ENCODE assay signal across 18 cellular contexts in genomic region chr4:143256456-143256855, GRCh38.
DNase-seq lines count a peak whose midpoint lies in the region; ATAC-seq, FAIRE-seq and TF ChIP-seq lines count a peak whose summit lies in the region.
"Had no signal": no experiment of that assay in that cellular context is flagged by ENCODE, and none has a peak within 500 bp of the region (broad histone marks: within the 10 kb centered on the region; RNA-seq: fewer than 3 reads in every experiment).

No MANE protein-coding gene starts in this region.

- POLR2A ChIA-PET in Caco-2 (lab: Charles Lee): no interaction called here

- H3K36me3 ChIP-seq in OCI-LY3 (replicated peaks; ENCODE audit: low read depth, low read length) (no peaks in the 10 kb centered on the region), mammary epithelial cell (ENCODE audit: insufficient read depth, low read length) (no peaks in the 10 kb centered on the region), keratinocyte (ENCODE audit: control insufficient read depth in 2 of 2, extremely low read depth in 1 of 2, insufficient read depth in 2 of 2, low read length in 2 of 2) (no peaks in the 10 kb centered on the region), neuronal stem cell (replicated peaks in 1 of 2; ENCODE audit: control insufficient read depth in 2 of 2, insufficient read depth in 2 of 2, low read length in 2 of 2) (no peaks in the 10 kb centered on the region), Caco-2 (ENCODE audit: control insufficient read depth, insufficient read depth, low read length) (no peaks in the 10 kb centered on the region)
- H3K36me3 ChIP-seq: BLaER1 treated with 17β-estradiol and CSF1 and Interleukin-3, amounts not matched to agents 10 nM and 100 nM had no signal

- H3K23ac ChIP-seq in neuronal stem cell (ENCODE audit: low read depth, low read length, poor library complexity): no peak overlapping the region

- H3K4me1 ChIP-seq in OCI-LY3 (ENCODE audit: low read length): peaks cover 14% of the 10 kb centered on the region
- peaks cover 27% of the 10 kb centered on the region for H3K4me1 ChIP-seq in mammary epithelial cell (ENCODE audit: insufficient read depth, low read length)
- H3K4me1 ChIP-seq in keratinocyte (ENCODE audit: control insufficient read depth, extremely low read depth, insufficient read depth, low read length): peaks cover 26% of the 10 kb centered on the region
- no peaks in the 10 kb centered on the region for H3K4me1 ChIP-seq in neuronal stem cell (ENCODE audit: control insufficient read depth in 2 of 2, insufficient read depth in 1 of 2, low read depth in 1 of 2, low read length in 2 of 2)
- no peaks in the 10 kb centered on the region for H3K4me1 ChIP-seq in Caco-2
- H3K4me1 ChIP-seq: BLaER1 treated with 17β-estradiol and CSF1 and Interleukin-3, amounts not matched to agents 10 nM and 100 nM had no signal

- 0 out of 2 replicates have a peak overlapping the region, but pooled peaks have one; percentile 2 for H2AFZ ChIP-seq in OCI-LY3 (ENCODE audit: low read depth, low read length)
- H2AFZ ChIP-seq in mammary epithelial cell (ENCODE audit: low read depth, low read length): no peak overlapping the region
- no peak overlapping the region for H2AFZ ChIP-seq in keratinocyte (ENCODE audit: control insufficient read depth, low read length)
- H2AFZ ChIP-seq in neuronal stem cell (ENCODE audit: low read length): no peak overlapping the region

- no peak overlapping the region for H3K14ac ChIP-seq in neuronal stem cell (ENCODE audit: low read length)

- H3K18ac ChIP-seq in neuronal stem cell (ENCODE audit: low read length): no peak overlapping the region

- no peak overlapping the region for H2BK15ac ChIP-seq in neuronal stem cell (ENCODE audit: low read length)

- in situ Hi-C loops in mammary epithelial cell (cut with MboI; ENCODE audit: low sequenced_read_pairs in 2 of 2): no loop called here

- H3K79me2 ChIP-seq in OCI-LY3 (ENCODE audit: low read length) (no peaks in the 10 kb centered on the region), mammary epithelial cell (ENCODE audit: insufficient read depth, low read length) (no peaks in the 10 kb centered on the region), keratinocyte (ENCODE audit: control insufficient read depth, insufficient read depth, low read length) (no peaks in the 10 kb centered on the region)

- H3K27me3 Mint-ChIP-seq in Caco-2 (ENCODE audit: insufficient read depth, unreplicated experiment): no peaks in the 10 kb centered on the region
- H3K27me3 Mint-ChIP-seq: B cell had no signal

- H3K4me3 Mint-ChIP-seq in Caco-2 (ENCODE audit: unreplicated experiment): no peak overlapping the region
- H3K4me3 Mint-ChIP-seq: B cell; CD8-positive, alpha-beta T cell; H9 had no signal

- DNase-seq in mammary epithelial cell: peak; percentile 30
- no peak for DNase-seq in keratinocyte (ENCODE audit: low read depth, low spot score)
- DNase-seq in neuronal stem cell (ENCODE audit: low spot score): no peak
- no peak for DNase-seq in left lobe of liver (ENCODE audit: low spot score)
- DNase-seq in Caco-2: no peak
- no peak for DNase-seq in NCI-H1930 (lab: John Stamatoyannopoulos, UW)
- DNase-seq: CD8-positive, alpha-beta T cell; DMS 273 treated with DMSO at 0.1 percent for 48 hours; DMS53; H9 had no signal

- no peak overlapping the region for H2BK12ac ChIP-seq in neuronal stem cell (ENCODE audit: low read length)

- H4K20me1 ChIP-seq in OCI-LY3 (ENCODE audit: insufficient read depth, low read length) (no peaks in the 10 kb centered on the region), mammary epithelial cell (ENCODE audit: insufficient read depth, low read length) (no peaks in the 10 kb centered on the region), keratinocyte (ENCODE audit: control insufficient read depth, extremely low read depth, insufficient read depth, low read length) (no peaks in the 10 kb centered on the region)
- H4K20me1 ChIP-seq: BLaER1 treated with 17β-estradiol and CSF1 and Interleukin-3, amounts not matched to agents 10 nM and 100 nM had no signal

- no peak overlapping the region for H4K91ac ChIP-seq in neuronal stem cell (ENCODE audit: low read depth, low read length, poor library complexity)

- H3K9me3 Mint-ChIP-seq in Caco-2 (ENCODE audit: unreplicated experiment): no peaks in the 10 kb centered on the region
- H3K9me3 Mint-ChIP-seq: CD8-positive, alpha-beta T cell; H9 had no signal

- no peak overlapping the region for H3K9ac ChIP-seq in OCI-LY3 (ENCODE audit: low read length)
- H3K9ac ChIP-seq in mammary epithelial cell (ENCODE audit: insufficient read depth, low read length): no peak overlapping the region
- H3K9ac ChIP-seq in keratinocyte (ENCODE audit: control insufficient read depth, extremely low read depth, insufficient read depth, low read length): no peak overlapping the region
- no peak overlapping the region for H3K9ac ChIP-seq in neuronal stem cell (ENCODE audit: low read depth, low read length, poor library complexity)
- H3K9ac ChIP-seq: BLaER1 treated with 17β-estradiol and CSF1 and Interleukin-3, amounts not matched to agents 10 nM and 100 nM had no signal

- no peak overlapping the region for H2BK5ac ChIP-seq in neuronal stem cell (ENCODE audit: low read length)

- no peak overlapping the region for H2AK5ac ChIP-seq in neuronal stem cell (ENCODE audit: low read depth, low read length)

- intact Hi-C loops in mammary epithelial cell (cut with micrococcal nuclease): no loop called here
- intact Hi-C loops in Caco-2 (cut with micrococcal nuclease; ENCODE audit: unreplicated experiment): no loop called here

- BruUV-seq in mammary epithelial cell (replicated peaks; lab: Mats Ljungman, UMichigan) (no TSS peak), Caco-2 (replicated peaks; lab: Mats Ljungman, UMichigan) (no TSS peak)

- H3K27ac ChIP-seq in OCI-LY3 (ENCODE audit: low read length): peak overlapping the region; percentile 4; the same call in 1 of the 2 replicates
- H3K27ac ChIP-seq in mammary epithelial cell (ENCODE audit: insufficient read depth, low read depth, low read length): no peak overlapping the region
- H3K27ac ChIP-seq in keratinocyte (ENCODE audit: control insufficient read depth, insufficient read depth, low read length): no peak overlapping the region
- no peak overlapping the region for H3K27ac ChIP-seq in neuronal stem cell (replicated peaks; ENCODE audit: low read length)
- H3K27ac ChIP-seq: BLaER1 treated with 17β-estradiol and CSF1 and Interleukin-3, amounts not matched to agents 10 nM and 100 nM had no signal

- H3K27me3 ChIP-seq in OCI-LY3 (ENCODE audit: low read depth, low read length): no peaks in the 10 kb centered on the region
- H3K27me3 ChIP-seq in mammary epithelial cell (ENCODE audit: insufficient read depth, low read length): no peaks in the 10 kb centered on the region
- H3K27me3 ChIP-seq in keratinocyte (ENCODE audit: control insufficient read depth, extremely low read depth, insufficient read depth, low read length): no peaks in the 10 kb centered on the region
- peaks cover 0 to 3% (median 0%) of the 10 kb centered on the region in 3 experiments for H3K27me3 ChIP-seq in neuronal stem cell (ENCODE audit: control insufficient read depth in 3 of 3, insufficient read depth in 3 of 3, low read depth in 1 of 3, low read length in 3 of 3)
- no peaks in the 10 kb centered on the region for H3K27me3 ChIP-seq in Caco-2 (replicated peaks; ENCODE audit: control insufficient read depth, insufficient read depth, low read length)
- H3K27me3 ChIP-seq: BLaER1 treated with 17β-estradiol and CSF1 and Interleukin-3, amounts not matched to agents 10 nM and 100 nM had no signal

- H3K4me2 ChIP-seq in OCI-LY3 (ENCODE audit: low read length) (peak overlapping the region; percentile 66), mammary epithelial cell (ENCODE audit: insufficient read depth, low read depth, low read length) (no peak overlapping the region), keratinocyte (ENCODE audit: control insufficient read depth, extremely low read depth, insufficient read depth, low read depth, low read length) (peak overlapping the region; percentile 10), neuronal stem cell (ENCODE audit: insufficient read depth, low read length, poor library complexity, severe bottlenecking) (no peak overlapping the region)
- H3K4me2 ChIP-seq: BLaER1 treated with 17β-estradiol and CSF1 and Interleukin-3, amounts not matched to agents 10 nM and 100 nM had no signal

- no peak for FAIRE-seq in keratinocyte (lab: Jason Lieb, UNC)
- FAIRE-seq: G401.6, GM12891, GM19239, H1, HepG2 had no signal

- dilution Hi-C loops in mammary epithelial cell (cut with HindIII; ENCODE audit: low sequenced_read_pairs): no loop called here
- dilution Hi-C loops in keratinocyte (cut with MboI; ENCODE audit: extremely low pct_ligation_motif_present, low sequenced_read_pairs): no loop called here

- TF ChIP-seq CTCF in OCI-LY3 (IDR thresholded peaks at IDR 0.05; ENCODE audit: low read depth, low read length) (no peak), mammary epithelial cell (conservative IDR thresholded peaks at IDR 0.05 in 1 of 2, IDR thresholded peaks at IDR 0.05 in 1 of 2; ENCODE audit: extremely low read depth in 1 of 2, insufficient read depth in 1 of 2, low read depth in 1 of 2, low read length in 2 of 2) (no peak), keratinocyte (optimal IDR thresholded peaks at IDR 0.05 in 1 of 3, IDR thresholded peaks at IDR 0.05 in 1 of 3, conservative IDR thresholded peaks at IDR 0.05 in 1 of 3; ENCODE audit: extremely low read depth in 1 of 3, insufficient read depth in 2 of 3, low read length in 3 of 3) (no peak), Caco-2 (IDR thresholded peaks at IDR 0.05; ENCODE audit: insufficient read depth in 1 of 2, low read depth in 1 of 2, low read length in 1 of 2, severe bottlenecking in 1 of 2, unreplicated experiment in 1 of 2) (no peak)

- H3K36me3 Mint-ChIP-seq in Caco-2 (ENCODE audit: insufficient read depth, unreplicated experiment): no peaks in the 10 kb centered on the region
- H3K36me3 Mint-ChIP-seq: CD8-positive, alpha-beta T cell had no signal

- H3K4ac ChIP-seq in neuronal stem cell (ENCODE audit: low read length): no peak overlapping the region

- no peaks in the 10 kb centered on the region for H3K4me1 Mint-ChIP-seq in Caco-2 (ENCODE audit: low read depth, unreplicated experiment)
- H3K4me1 Mint-ChIP-seq: B cell had no signal

- no peaks in the 10 kb centered on the region for H3K9me3 ChIP-seq in OCI-LY3 (ENCODE audit: insufficient read depth, low read length)
- H3K9me3 ChIP-seq in mammary epithelial cell (replicated peaks; ENCODE audit: insufficient read depth, low read length): no peaks in the 10 kb centered on the region
- H3K9me3 ChIP-seq in keratinocyte (ENCODE audit: control insufficient read depth, low read depth, low read length): no peaks in the 10 kb centered on the region
- H3K9me3 ChIP-seq in neuronal stem cell (replicated peaks in 1 of 2; ENCODE audit: control insufficient read depth in 2 of 2, insufficient read depth in 1 of 2, low read depth in 1 of 2, low read length in 2 of 2): no peaks in the 10 kb centered on the region
- no peaks in the 10 kb centered on the region for H3K9me3 ChIP-seq in Caco-2
- H3K9me3 ChIP-seq: BLaER1 treated with 17β-estradiol and CSF1 and Interleukin-3, amounts not matched to agents 10 nM and 100 nM had no signal

- H3K27ac Mint-ChIP-seq in Caco-2 (ENCODE audit: unreplicated experiment): no peak overlapping the region
- H3K27ac Mint-ChIP-seq: B cell; CD8-positive, alpha-beta T cell; H9 had no signal

- H4K8ac ChIP-seq in neuronal stem cell (ENCODE audit: low read depth, low read length): peak overlapping the region; percentile 82

- no peaks in the 10 kb centered on the region for H3K79me1 ChIP-seq in neuronal stem cell (ENCODE audit: low read depth, low read length)

- H2BK120ac ChIP-seq in neuronal stem cell (ENCODE audit: low read depth, low read length): no peak overlapping the region

- WGBS in mammary epithelial cell (ENCODE audit: low coverage, missing lambda C conversion rate): 97% methylated on average over 2 of the region's 2 CpGs
- no CpG with 5 or more reads among the region's 2 CpGs for WGBS in neuronal stem cell (ENCODE audit: extremely low coverage in 2 of 2, insufficient read length in 2 of 2, insufficient replicate concordance in 1 of 2), 2 donors

- no peak for ATAC-seq in left lobe of liver
- ATAC-seq: CD8-positive, alpha-beta T cell; HepG2 had no signal

- H3K4me3 ChIP-seq in OCI-LY3 (ENCODE audit: low read length) (peak overlapping the region; percentile 32; the same call in 1 of the 2 replicates), mammary epithelial cell (replicated peaks in 1 of 3; ENCODE audit: insufficient read depth in 1 of 3, low read depth in 2 of 3, low read length in 3 of 3) (no peak overlapping the region), keratinocyte (ENCODE audit: control insufficient read depth in 2 of 3, extremely low read depth in 1 of 3, insufficient read depth in 2 of 3, low read depth in 1 of 3, low read length in 3 of 3) (no peak overlapping the region), neuronal stem cell (ENCODE audit: low read length in 2 of 2) (no peak overlapping the region), Caco-2 (ENCODE audit: low read depth, low read length) (no peak overlapping the region)
- H3K4me3 ChIP-seq: BLaER1 treated with 17β-estradiol and CSF1 and Interleukin-3, amounts not matched to agents 10 nM and 100 nM had no signal

- CTCF ChIA-PET in mammary epithelial cell (lab: Charles Lee; ENCODE audit: low non-redundant PET) (no interaction called here), Caco-2 (lab: Charles Lee) (no interaction called here)

- H3K9me1 ChIP-seq in keratinocyte (ENCODE audit: control insufficient read depth, extremely low read depth, insufficient read depth, low read length): no peaks in the 10 kb centered on the region

Comparison
In these comparisons a context has a peak if more than half of its experiments do, and no peak if none do; other contexts are left out.
1. H3K4me2 ChIP-seq: peak in OCI-LY3 (single experiment) and keratinocyte (single experiment); none in mammary epithelial cell (single experiment) and neuronal stem cell (single experiment).